ENCODE assay signal across 14 cellular contexts in genomic region chr2:120738786-120739771, GRCh38. TPM values are rescaled to one million over a fixed set of nuclear protein-coding genes. Genes with fewer than 3 reads are reported as not detected.
DNase-seq lines count a peak whose midpoint lies in the region; ATAC-seq and TF ChIP-seq lines count a peak whose summit lies in the region.
"Had no signal": no experiment of that assay in that cellular context is flagged by ENCODE, and none has a peak within 500 bp of the region (broad histone marks: within the 10 kb centered on the region; RNA-seq: fewer than 3 reads in every experiment).

No MANE protein-coding gene starts in this region.

- H3K36me3 Mint-ChIP-seq in nephron progenitor cell (ENCODE audit: low read depth): no peaks in the 10 kb centered on the region
- H3K36me3 Mint-ChIP-seq in Calu3 (ENCODE audit: insufficient read depth, unreplicated experiment): peaks cover 24% of the 10 kb centered on the region
- no peaks in the 10 kb centered on the region for H3K36me3 Mint-ChIP-seq in activated T-helper 17 cell treated with anti-CD3 and anti-CD28 coated beads, Interleukin-2, amount 50 U/mL, for 72 hours (ENCODE audit: low read depth)
- H3K36me3 Mint-ChIP-seq: CD8-positive, alpha-beta memory T cell had no signal

- CTCF ChIA-PET in Calu3 (lab: Charles Lee): interaction anchor here (1.1 kb wide), 1 partner anchor 341 kb away, joined by 3 read pairs; no protein-coding TSS in a partner anchor

- peaks cover 13% of the 10 kb centered on the region for H3K27me3 Mint-ChIP-seq in nephron progenitor cell (ENCODE audit: low read depth, poor library complexity)
- peaks cover 66% of the 10 kb centered on the region for H3K27me3 Mint-ChIP-seq in Calu3 (ENCODE audit: unreplicated experiment)
- peaks cover 53% of the 10 kb centered on the region for H3K27me3 Mint-ChIP-seq in activated T-helper 17 cell treated with anti-CD3 and anti-CD28 coated beads, Interleukin-2, amount 50 U/mL, for 72 hours

- H3K9me3 Mint-ChIP-seq in nephron progenitor cell (no peaks in the 10 kb centered on the region), Calu3 (ENCODE audit: low read depth, unreplicated experiment) (no peaks in the 10 kb centered on the region)
- H3K9me3 Mint-ChIP-seq in activated T-helper 17 cell treated with anti-CD3 and anti-CD28 coated beads, Interleukin-2, amount 50 U/mL, for 72 hours: no peaks in the 10 kb centered on the region
- H3K9me3 Mint-ChIP-seq: CD8-positive, alpha-beta memory T cell had no signal

- no peaks in the 10 kb centered on the region for H3K36me3 ChIP-seq in HUES48 (ENCODE audit: control insufficient read depth, insufficient read depth, low read length)
- H3K36me3 ChIP-seq: cardiac muscle cell had no signal

- TF ChIP-seq CTCF in fibroblast of pulmonary artery (IDR thresholded peaks at IDR 0.05; ENCODE audit: low read length, missing control alignments) (no peak), nephron progenitor cell (IDR thresholded peaks at IDR 0.05) (no peak), Calu3 (IDR thresholded peaks at IDR 0.05; ENCODE audit: unreplicated experiment) (no peak)

- peaks cover 57% of the 10 kb centered on the region for H3K4me1 ChIP-seq in HUES48 (ENCODE audit: control insufficient read depth, insufficient read depth, low read length)

- no peak for ATAC-seq in activated T-helper 17 cell treated with anti-CD3 and anti-CD28 coated beads, Interleukin-2, amount 50 U/mL, for 72 hours (replicated peaks)
- ATAC-seq: K562, sciatic nerve had no signal

- no TSS peak for BruUV-seq in Calu3 (replicated peaks; lab: Mats Ljungman, UMichigan)

- intact Hi-C loops in Calu3 (cut with micrococcal nuclease; ENCODE audit: unreplicated experiment): loop anchor here (5.0 kb wide), 1 partner anchor 208 kb away; no protein-coding TSS in a partner anchor

- DNase-seq in DMS79 (lab: John Stamatoyannopoulos, UW) (peak; percentile 58), fibroblast of pulmonary artery (ENCODE audit: low read depth) (no peak), nephron progenitor cell (no peak), cerebellum (ENCODE audit: low spot score) (no peak), Calu3 (no peak)
- DNase-seq: activated CD4-positive, alpha-beta T cell treated with anti-CD3 and anti-CD28 coated beads for 4 hours; activated naive CD4-positive, alpha-beta T cell; CD8-positive, alpha-beta memory T cell; NCI-H187 had no signal

- H3K27me3 ChIP-seq in HUES48 (ENCODE audit: control insufficient read depth, insufficient read depth, low read length): no peaks in the 10 kb centered on the region

- peak overlapping the region; percentile 49; the same call in 1 of the 2 replicates for H3K9ac ChIP-seq in HUES48 (ENCODE audit: low read depth, low read length)

- H3K27ac Mint-ChIP-seq in nephron progenitor cell: no peak overlapping the region
- no peak overlapping the region for H3K27ac Mint-ChIP-seq in Calu3 (ENCODE audit: unreplicated experiment)
- no peak overlapping the region for H3K27ac Mint-ChIP-seq in activated T-helper 17 cell treated with anti-CD3 and anti-CD28 coated beads, Interleukin-2, amount 50 U/mL, for 72 hours
- H3K27ac Mint-ChIP-seq: CD8-positive, alpha-beta memory T cell had no signal

- H3K9me3 ChIP-seq in HUES48 (ENCODE audit: control insufficient read depth, insufficient read depth, low read length): no peaks in the 10 kb centered on the region

- H3K27ac ChIP-seq in HUES48 (ENCODE audit: low read depth, low read length): peak overlapping the region; percentile 97
- H3K27ac ChIP-seq: cardiac muscle cell had no signal

- H3K4me3 ChIP-seq in HUES48 (ENCODE audit: low read depth, low read length) (peak overlapping the region; percentile 85), fibroblast of pulmonary artery (replicated peaks; ENCODE audit: low read depth, low read length) (peak overlapping the region; percentile 3)
- H3K4me3 ChIP-seq: K562 had no signal

- H3K4me3 Mint-ChIP-seq in nephron progenitor cell (peak overlapping the region; percentile 91), Calu3 (ENCODE audit: low read depth, unreplicated experiment) (no peak overlapping the region)
- no peak overlapping the region for H3K4me3 Mint-ChIP-seq in activated T-helper 17 cell treated with anti-CD3 and anti-CD28 coated beads, Interleukin-2, amount 50 U/mL, for 72 hours

- H3K4me1 Mint-ChIP-seq in nephron progenitor cell (peaks cover 70% of the 10 kb centered on the region), Calu3 (ENCODE audit: low read depth, unreplicated experiment) (peaks cover 19% of the 10 kb centered on the region)
- no peaks in the 10 kb centered on the region for H3K4me1 Mint-ChIP-seq in activated T-helper 17 cell treated with anti-CD3 and anti-CD28 coated beads, Interleukin-2, amount 50 U/mL, for 72 hours

RNA-seq across cellular contexts. Expression of gene GLI2, which starts 3.4 kb away (rescaled TPM):
- total RNA-seq in cerebellum (8.9 TPM), Calu3 (2022) (1.4 and 1.6 TPM in 2 replicates)
- total RNA-seq in activated T-helper 17 cell treated with anti-CD3 and anti-CD28 coated beads, Interleukin-2, amount 50 U/mL, for 72 hours: not detected
- total RNA-seq: CD8-positive, alpha-beta memory T cell had no signal
